ENCODE assay signal across 1 cellular context in the genomic region with DNA sequence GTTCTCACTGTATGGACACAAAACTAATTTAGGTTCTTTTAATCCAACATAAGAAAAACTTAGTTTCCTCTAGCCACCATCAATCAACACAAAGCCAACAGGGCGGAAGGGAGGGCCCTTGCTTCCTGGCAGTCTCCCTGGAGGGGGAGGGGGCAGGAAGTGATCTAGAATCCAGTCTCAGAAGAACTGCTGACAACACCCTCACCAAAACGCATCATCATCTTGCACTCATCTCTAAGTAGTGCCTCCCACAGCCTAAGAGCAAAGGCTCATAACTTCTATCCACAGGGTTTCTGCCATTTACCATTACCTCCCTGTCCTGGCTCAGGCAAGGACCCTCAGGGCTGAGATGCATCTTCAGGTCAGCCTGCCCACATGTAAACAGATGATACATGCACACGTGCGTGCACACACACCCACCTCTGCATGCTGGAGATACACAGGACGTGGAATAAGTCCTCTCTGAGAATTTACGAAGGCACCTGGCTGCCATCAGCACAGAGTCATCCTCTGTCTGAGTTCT.
TF ChIP-seq lines count a peak whose summit lies in the region.

No MANE protein-coding gene starts in this region.

TF ChIP-seq in K562, 482 proteins besides CTCF, POLR2A, EP300 and RAD21 (continued from another document and continues in another):
- TF ChIP-seq CREB3L1 (IDR thresholded peaks at IDR 0.05; ENCODE audit: borderline replicate concordance, low read depth): peak; percentile 47; the same call in 1 of the 2 replicates
- TF ChIP-seq ZNF780A (CRISPR knock-in tag; IDR thresholded peaks at IDR 0.05): no peak
- no peak for TF ChIP-seq ZNF77 (CRISPR knock-in tag; IDR thresholded peaks at IDR 0.05)
- TF ChIP-seq IRF2 (CRISPR knock-in tag; IDR thresholded peaks at IDR 0.05): no peak
- no peak for TF ChIP-seq ZNF407 (IDR thresholded peaks at IDR 0.05; ENCODE audit: low read depth)
- TF ChIP-seq, protein P1, sequence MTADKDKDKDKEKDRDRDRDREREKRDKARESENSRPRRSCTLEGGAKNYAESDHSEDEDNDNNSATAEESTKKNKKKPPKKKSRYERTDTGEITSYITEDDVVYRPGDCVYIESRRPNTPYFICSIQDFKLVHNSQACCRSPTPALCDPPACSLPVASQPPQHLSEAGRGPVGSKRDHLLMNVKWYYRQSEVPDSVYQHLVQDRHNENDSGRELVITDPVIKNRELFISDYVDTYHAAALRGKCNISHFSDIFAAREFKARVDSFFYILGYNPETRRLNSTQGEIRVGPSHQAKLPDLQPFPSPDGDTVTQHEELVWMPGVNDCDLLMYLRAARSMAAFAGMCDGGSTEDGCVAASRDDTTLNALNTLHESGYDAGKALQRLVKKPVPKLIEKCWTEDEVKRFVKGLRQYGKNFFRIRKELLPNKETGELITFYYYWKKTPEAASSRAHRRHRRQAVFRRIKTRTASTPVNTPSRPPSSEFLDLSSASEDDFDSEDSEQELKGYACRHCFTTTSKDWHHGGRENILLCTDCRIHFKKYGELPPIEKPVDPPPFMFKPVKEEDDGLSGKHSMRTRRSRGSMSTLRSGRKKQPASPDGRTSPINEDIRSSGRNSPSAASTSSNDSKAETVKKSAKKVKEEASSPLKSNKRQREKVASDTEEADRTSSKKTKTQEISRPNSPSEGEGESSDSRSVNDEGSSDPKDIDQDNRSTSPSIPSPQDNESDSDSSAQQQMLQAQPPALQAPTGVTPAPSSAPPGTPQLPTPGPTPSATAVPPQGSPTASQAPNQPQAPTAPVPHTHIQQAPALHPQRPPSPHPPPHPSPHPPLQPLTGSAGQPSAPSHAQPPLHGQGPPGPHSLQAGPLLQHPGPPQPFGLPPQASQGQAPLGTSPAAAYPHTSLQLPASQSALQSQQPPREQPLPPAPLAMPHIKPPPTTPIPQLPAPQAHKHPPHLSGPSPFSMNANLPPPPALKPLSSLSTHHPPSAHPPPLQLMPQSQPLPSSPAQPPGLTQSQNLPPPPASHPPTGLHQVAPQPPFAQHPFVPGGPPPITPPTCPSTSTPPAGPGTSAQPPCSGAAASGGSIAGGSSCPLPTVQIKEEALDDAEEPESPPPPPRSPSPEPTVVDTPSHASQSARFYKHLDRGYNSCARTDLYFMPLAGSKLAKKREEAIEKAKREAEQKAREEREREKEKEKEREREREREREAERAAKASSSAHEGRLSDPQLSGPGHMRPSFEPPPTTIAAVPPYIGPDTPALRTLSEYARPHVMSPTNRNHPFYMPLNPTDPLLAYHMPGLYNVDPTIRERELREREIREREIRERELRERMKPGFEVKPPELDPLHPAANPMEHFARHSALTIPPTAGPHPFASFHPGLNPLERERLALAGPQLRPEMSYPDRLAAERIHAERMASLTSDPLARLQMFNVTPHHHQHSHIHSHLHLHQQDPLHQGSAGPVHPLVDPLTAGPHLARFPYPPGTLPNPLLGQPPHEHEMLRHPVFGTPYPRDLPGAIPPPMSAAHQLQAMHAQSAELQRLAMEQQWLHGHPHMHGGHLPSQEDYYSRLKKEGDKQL (CRISPR knock-in tag; IDR thresholded peaks at IDR 0.05; ENCODE audit: borderline replicate concordance): no peak
- TF ChIP-seq, protein P2, sequence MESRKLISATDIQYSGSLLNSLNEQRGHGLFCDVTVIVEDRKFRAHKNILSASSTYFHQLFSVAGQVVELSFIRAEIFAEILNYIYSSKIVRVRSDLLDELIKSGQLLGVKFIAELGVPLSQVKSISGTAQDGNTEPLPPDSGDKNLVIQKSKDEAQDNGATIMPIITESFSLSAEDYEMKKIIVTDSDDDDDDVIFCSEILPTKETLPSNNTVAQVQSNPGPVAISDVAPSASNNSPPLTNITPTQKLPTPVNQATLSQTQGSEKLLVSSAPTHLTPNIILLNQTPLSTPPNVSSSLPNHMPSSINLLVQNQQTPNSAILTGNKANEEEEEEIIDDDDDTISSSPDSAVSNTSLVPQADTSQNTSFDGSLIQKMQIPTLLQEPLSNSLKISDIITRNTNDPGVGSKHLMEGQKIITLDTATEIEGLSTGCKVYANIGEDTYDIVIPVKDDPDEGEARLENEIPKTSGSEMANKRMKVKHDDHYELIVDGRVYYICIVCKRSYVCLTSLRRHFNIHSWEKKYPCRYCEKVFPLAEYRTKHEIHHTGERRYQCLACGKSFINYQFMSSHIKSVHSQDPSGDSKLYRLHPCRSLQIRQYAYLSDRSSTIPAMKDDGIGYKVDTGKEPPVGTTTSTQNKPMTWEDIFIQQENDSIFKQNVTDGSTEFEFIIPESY (CRISPR knock-in tag; IDR thresholded peaks at IDR 0.05): no peak
- no peak for TF ChIP-seq HDAC3 (IDR thresholded peaks at IDR 0.05; ENCODE audit: borderline replicate concordance, partially characterized antibody)
- no peak for TF ChIP-seq KAT7 (CRISPR knock-in tag; IDR thresholded peaks at IDR 0.05; ENCODE audit: borderline replicate concordance)
- no peak for TF ChIP-seq BMI1 (IDR thresholded peaks at IDR 0.05; ENCODE audit: low read length)
- no peak for TF ChIP-seq FIP1L1 (IDR thresholded peaks at IDR 0.05; ENCODE audit: low read depth, low read length, poor library complexity, severe bottlenecking)
- TF ChIP-seq, protein P3, sequence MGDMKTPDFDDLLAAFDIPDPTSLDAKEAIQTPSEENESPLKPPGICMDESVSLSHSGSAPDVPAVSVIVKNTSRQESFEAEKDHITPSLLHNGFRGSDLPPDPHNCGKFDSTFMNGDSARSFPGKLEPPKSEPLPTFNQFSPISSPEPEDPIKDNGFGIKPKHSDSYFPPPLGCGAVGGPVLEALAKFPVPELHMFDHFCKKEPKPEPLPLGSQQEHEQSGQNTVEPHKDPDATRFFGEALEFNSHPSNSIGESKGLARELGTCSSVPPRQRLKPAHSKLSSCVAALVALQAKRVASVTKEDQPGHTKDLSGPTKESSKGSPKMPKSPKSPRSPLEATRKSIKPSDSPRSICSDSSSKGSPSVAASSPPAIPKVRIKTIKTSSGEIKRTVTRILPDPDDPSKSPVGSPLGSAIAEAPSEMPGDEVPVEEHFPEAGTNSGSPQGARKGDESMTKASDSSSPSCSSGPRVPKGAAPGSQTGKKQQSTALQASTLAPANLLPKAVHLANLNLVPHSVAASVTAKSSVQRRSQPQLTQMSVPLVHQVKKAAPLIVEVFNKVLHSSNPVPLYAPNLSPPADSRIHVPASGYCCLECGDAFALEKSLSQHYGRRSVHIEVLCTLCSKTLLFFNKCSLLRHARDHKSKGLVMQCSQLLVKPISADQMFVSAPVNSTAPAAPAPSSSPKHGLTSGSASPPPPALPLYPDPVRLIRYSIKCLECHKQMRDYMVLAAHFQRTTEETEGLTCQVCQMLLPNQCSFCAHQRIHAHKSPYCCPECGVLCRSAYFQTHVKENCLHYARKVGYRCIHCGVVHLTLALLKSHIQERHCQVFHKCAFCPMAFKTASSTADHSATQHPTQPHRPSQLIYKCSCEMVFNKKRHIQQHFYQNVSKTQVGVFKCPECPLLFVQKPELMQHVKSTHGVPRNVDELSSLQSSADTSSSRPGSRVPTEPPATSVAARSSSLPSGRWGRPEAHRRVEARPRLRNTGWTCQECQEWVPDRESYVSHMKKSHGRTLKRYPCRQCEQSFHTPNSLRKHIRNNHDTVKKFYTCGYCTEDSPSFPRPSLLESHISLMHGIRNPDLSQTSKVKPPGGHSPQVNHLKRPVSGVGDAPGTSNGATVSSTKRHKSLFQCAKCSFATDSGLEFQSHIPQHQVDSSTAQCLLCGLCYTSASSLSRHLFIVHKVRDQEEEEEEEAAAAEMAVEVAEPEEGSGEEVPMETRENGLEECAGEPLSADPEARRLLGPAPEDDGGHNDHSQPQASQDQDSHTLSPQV (IDR thresholded peaks at IDR 0.05): 0 out of 2 replicates have a peak, but pooled peaks have one; percentile 9
- TF ChIP-seq NCOA4 (IDR thresholded peaks at IDR 0.05; ENCODE audit: partially characterized antibody): no peak
- 0 out of 2 replicates have a peak, but pooled peaks have one; percentile 40 for TF ChIP-seq ZNF253 (CRISPR knock-in tag; conservative IDR thresholded peaks at IDR 0.05)
- TF ChIP-seq, protein P4, sequence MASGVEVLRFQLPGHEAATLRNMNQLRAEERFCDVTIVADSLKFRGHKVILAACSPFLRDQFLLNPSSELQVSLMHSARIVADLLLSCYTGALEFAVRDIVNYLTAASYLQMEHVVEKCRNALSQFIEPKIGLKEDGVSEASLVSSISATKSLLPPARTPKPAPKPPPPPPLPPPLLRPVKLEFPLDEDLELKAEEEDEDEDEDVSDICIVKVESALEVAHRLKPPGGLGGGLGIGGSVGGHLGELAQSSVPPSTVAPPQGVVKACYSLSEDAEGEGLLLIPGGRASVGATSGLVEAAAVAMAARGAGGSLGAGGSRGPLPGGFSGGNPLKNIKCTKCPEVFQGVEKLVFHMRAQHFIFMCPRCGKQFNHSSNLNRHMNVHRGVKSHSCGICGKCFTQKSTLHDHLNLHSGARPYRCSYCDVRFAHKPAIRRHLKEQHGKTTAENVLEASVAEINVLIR (CRISPR knock-in tag; IDR thresholded peaks at IDR 0.05): peak; percentile 67
- peak; percentile 59; the same call in 1 of the 2 replicates for TF ChIP-seq DPF2 (IDR thresholded peaks at IDR 0.05)
- no peak for TF ChIP-seq DEAF1 (CRISPR knock-in tag; IDR thresholded peaks at IDR 0.05)
- TF ChIP-seq ZNF224 (CRISPR knock-in tag; IDR thresholded peaks at IDR 0.05): no peak
- no peak for TF ChIP-seq PCBP2 (IDR thresholded peaks at IDR 0.05; ENCODE audit: low read depth, low read length, poor library complexity, severe bottlenecking)
- no peak for TF ChIP-seq RBM34 (IDR thresholded peaks at IDR 0.05; ENCODE audit: borderline replicate concordance, insufficient read depth, low read length)
- TF ChIP-seq TEAD2 (tag; IDR thresholded peaks at IDR 0.05): no peak
- TF ChIP-seq TEAD1 (CRISPR knock-in tag; IDR thresholded peaks at IDR 0.05): no peak
- no peak for TF ChIP-seq CBFB (CRISPR knock-in tag; IDR thresholded peaks at IDR 0.05)
- no peak for TF ChIP-seq HNRNPUL1 (IDR thresholded peaks at IDR 0.05; ENCODE audit: low read length)
- no peak for TF ChIP-seq RBM25 (IDR thresholded peaks at IDR 0.05; ENCODE audit: low read depth, low read length, severe bottlenecking)
- no peak for TF ChIP-seq ZNF124 (CRISPR knock-in tag; IDR thresholded peaks at IDR 0.05)
